9 cellular contexts compared by ENCODE assay signal in the genomic region with DNA sequence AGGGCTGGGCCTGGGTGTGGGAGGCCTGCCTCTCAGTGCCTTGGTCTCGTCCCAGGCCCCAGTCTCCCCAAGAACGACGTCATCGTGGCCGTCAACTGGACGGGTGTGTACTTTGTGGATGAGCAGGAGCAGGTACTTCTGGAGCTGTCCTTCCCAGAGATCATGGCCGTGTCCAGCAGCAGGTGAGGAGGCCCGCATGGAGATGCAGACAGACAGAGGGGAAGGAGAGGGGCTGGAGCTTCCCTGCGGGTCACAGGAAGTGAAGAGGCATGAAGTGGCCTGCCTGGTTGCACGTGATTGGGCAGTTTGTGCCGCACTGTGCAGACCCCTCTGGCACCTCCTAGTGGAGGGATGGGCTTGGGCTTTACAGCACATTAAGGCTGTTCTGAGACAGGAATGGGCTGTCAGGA.
DNase-seq lines count a peak whose midpoint lies in the region; ATAC-seq, FAIRE-seq and TF ChIP-seq lines count a peak whose summit lies in the region.
"Had no signal": no experiment of that assay in that cellular context is flagged by ENCODE, and none has a peak within 500 bp of the region (broad histone marks: within the 10 kb centered on the region; RNA-seq: fewer than 3 reads in every experiment).

No MANE protein-coding gene starts in this region.

- no peak overlapping the region for H3K9ac ChIP-seq in HepG2 (ENCODE audit: insufficient read depth, low read depth, low read length)

- no peaks in the 10 kb centered on the region for H4K20me1 ChIP-seq in HepG2 (ENCODE audit: insufficient read depth, low read length)

- H3K4me3 Mint-ChIP-seq in WTC11, result no peak overlapping the region
- H3K4me3 Mint-ChIP-seq: IgD-negative memory B cell had no signal

- FAIRE-seq in HepG2 (lab: Jason Lieb, UNC), result no peak

- 87% methylated on average over 11 of the region's 11 CpGs for WGBS in HepG2 (ENCODE audit: low lambda C conversion rate)

- no peaks in the 10 kb centered on the region for H3K9me3 Mint-ChIP-seq in WTC11
- H3K9me3 Mint-ChIP-seq: IgD-negative memory B cell had no signal

- ATAC-seq in WTC11 (peak; percentile 90), HepG2 (peak; percentile 81), HG03571 (IDR thresholded peaks at IDR 0.05; ENCODE audit: unreplicated experiment) (no peak), HG03135 (IDR thresholded peaks at IDR 0.05; ENCODE audit: unreplicated experiment) (no peak)

- in situ Hi-C loops in HepG2 (cut with HindIII; ENCODE audit: extremely low pct_ligation_motif_present, low pct_unique_long_range_greater_than_20kb), result loop anchor here (5.0 kb wide), 1 partner anchor 349 kb away; no protein-coding TSS in a partner anchor

- POLR2A ChIA-PET in WTC11 (lab: Charles Lee) (no interaction called here), HepG2 (lab: Yijun Ruan, JAX) (no interaction called here)

- peaks cover 5% of the 10 kb centered on the region for H3K4me1 Mint-ChIP-seq in WTC11

- TF ChIP-seq EP300 in HepG2 (IDR thresholded peaks at IDR 0.05; ENCODE audit: low read depth in 2 of 2, low read length in 2 of 2) (no peak), HepG2 (CRISPR knock-in tag; IDR thresholded peaks at IDR 0.05; ENCODE audit: borderline replicate concordance) (no peak)

- H3K4me3 ChIP-seq in HepG2 (replicated peaks in 1 of 3; ENCODE audit: insufficient read depth in 1 of 3, low read depth in 2 of 3, low read length in 3 of 3), result no peak overlapping the region

- H3K36me3 ChIP-seq in HepG2 (replicated peaks in 1 of 2; ENCODE audit: control insufficient read depth in 1 of 2, insufficient read depth in 2 of 2, low read length in 2 of 2), result no peaks in the 10 kb centered on the region

- H3K79me2 ChIP-seq in HepG2 (ENCODE audit: insufficient read depth, low read length), result no peaks in the 10 kb centered on the region

- no peaks in the 10 kb centered on the region for H3K9me3 ChIP-seq in HepG2 (ENCODE audit: low read length)

- H3K4me1 ChIP-seq in HepG2 (ENCODE audit: insufficient read depth, low read length), result no peaks in the 10 kb centered on the region

- TF ChIP-seq CTCF in WTC11 (IDR thresholded peaks at IDR 0.05), result peak; percentile 39
- peak; percentile 63 for TF ChIP-seq CTCF in HepG2 (CRISPR knock-in tag; IDR thresholded peaks at IDR 0.05)

- H2AFZ ChIP-seq in HepG2 (ENCODE audit: low read length), result no peak overlapping the region

- no peaks in the 10 kb centered on the region for H3K27me3 ChIP-seq in HepG2 (ENCODE audit: control insufficient read depth in 1 of 2, insufficient read depth in 2 of 2, low read length in 2 of 2)

- no peaks in the 10 kb centered on the region for H3K27me3 Mint-ChIP-seq in WTC11 (ENCODE audit: low read depth)
- H3K27me3 Mint-ChIP-seq: IgD-negative memory B cell had no signal

- H3K4me2 ChIP-seq in HepG2 (ENCODE audit: low read depth, low read length), result no peak overlapping the region

- DNase-seq in CMK (ENCODE audit: low read depth) (peak; percentile 78), H4 (ENCODE audit: low spot score) (peak; percentile 57), WTC11 (ENCODE audit: low spot score) (peak; percentile 82), HepG2 (ENCODE audit: low spot score) (peak; percentile 41), NCI-H128 (lab: John Stamatoyannopoulos, UW; ENCODE audit: unreplicated experiment) (no peak), NOMO-1 treated with DMSO at 0.1 percent for 48 hours (lab: John Stamatoyannopoulos, UW; ENCODE audit: unreplicated experiment) (no peak)

- H3K27ac Mint-ChIP-seq in WTC11, result 0 out of 2 replicates have a peak overlapping the region, but pooled peaks have one; percentile 47

- no TSS peak for BruUV-seq in HepG2 (replicated peaks; lab: Mats Ljungman, UMichigan)

- CTCF ChIA-PET in WTC11 (lab: Charles Lee), result interaction anchor here (0.5 to 2.4 kb wide), 34 partner anchors 10 to 636 kb away, joined by 3 to 14 read pairs (median 4); a partner anchor contains a TSS
- CTCF ChIA-PET in HepG2 (lab: Yijun Ruan, JAX; ENCODE audit: low intra/inter-chr PET ratio, low total read pairs), result interaction anchor here (1.2 to 1.3 kb wide), 2 partner anchors 71 to 349 kb away, joined by 3 to 7 read pairs; no protein-coding TSS in a partner anchor

- TF ChIP-seq RAD21 in HepG2 (CRISPR knock-in tag; IDR thresholded peaks at IDR 0.05), result no peak

- no peak for TF ChIP-seq POLR2A in HepG2 (IDR thresholded peaks at IDR 0.05; ENCODE audit: insufficient read depth in 1 of 2, low read depth in 2 of 2, low read length in 2 of 2)

- no peak overlapping the region for H3K27ac ChIP-seq in HepG2 (ENCODE audit: extremely low read length, insufficient read depth, low read length)

- intact Hi-C loops in HepG2 (cut with micrococcal nuclease; ENCODE audit: unreplicated experiment), result loop anchor here (5.0 to 10.0 kb wide), 2 partner anchors 176 to 419 kb away; no protein-coding TSS in a partner anchor

- no peaks in the 10 kb centered on the region for H3K36me3 Mint-ChIP-seq in WTC11
- H3K36me3 Mint-ChIP-seq: IgD-negative memory B cell had no signal

TF ChIP-seq in WTC11, 78 proteins besides CTCF, POLR2A, EP300 and RAD21 (continues in another document):
- TF ChIP-seq ATF1 (CRISPR knock-in tag; IDR thresholded peaks at IDR 0.05) (no peak), TP53 (CRISPR knock-in tag; IDR thresholded peaks at IDR 0.05) (no peak), RELA (CRISPR knock-in tag; IDR thresholded peaks at IDR 0.05; ENCODE audit: borderline replicate concordance) (no peak), ZNF423 (CRISPR knock-in tag; IDR thresholded peaks at IDR 0.05) (no peak), GABPB1 (CRISPR knock-in tag; IDR thresholded peaks at IDR 0.05) (no peak), NR2C2 (CRISPR knock-in tag; IDR thresholded peaks at IDR 0.05) (no peak), NFYB (CRISPR knock-in tag; conservative IDR thresholded peaks at IDR 0.05; ENCODE audit: low read depth) (peak; percentile 35; the same call in 1 of the 2 replicates), FOXP1 (CRISPR knock-in tag; IDR thresholded peaks at IDR 0.05; ENCODE audit: borderline replicate concordance) (no peak), GTF2I (CRISPR knock-in tag; conservative IDR thresholded peaks at IDR 0.05) (no peak)

TF ChIP-seq in HepG2, 621 proteins besides CTCF, POLR2A, EP300 and RAD21:
- TF ChIP-seq, protein P1, sequence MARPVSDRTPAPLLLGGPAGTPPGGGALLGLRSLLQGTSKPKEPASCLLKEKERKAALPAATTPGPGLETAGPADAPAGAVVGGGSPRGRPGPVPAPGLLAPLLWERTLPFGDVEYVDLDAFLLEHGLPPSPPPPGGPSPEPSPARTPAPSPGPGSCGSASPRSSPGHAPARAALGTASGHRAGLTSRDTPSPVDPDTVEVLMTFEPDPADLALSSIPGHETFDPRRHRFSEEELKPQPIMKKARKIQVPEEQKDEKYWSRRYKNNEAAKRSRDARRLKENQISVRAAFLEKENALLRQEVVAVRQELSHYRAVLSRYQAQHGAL (CRISPR knock-in tag; IDR thresholded peaks at IDR 0.05; ENCODE audit: not compliant biosample characterization), result no peak
- 0 out of 2 replicates have a peak, but pooled peaks have one; percentile 29 for TF ChIP-seq ZMYM4 (CRISPR knock-in tag; IDR thresholded peaks at IDR 0.05)
- no peak for TF ChIP-seq ISL2 (CRISPR knock-in tag; IDR thresholded peaks at IDR 0.05)
- peak; percentile 72; the same call in 1 of the 2 replicates for TF ChIP-seq ZBTB38 (CRISPR knock-in tag; IDR thresholded peaks at IDR 0.05)
- peak; percentile 24; the same call in 1 of the 2 replicates for TF ChIP-seq GABPA (IDR thresholded peaks at IDR 0.05; ENCODE audit: low read depth, low read length)
- TF ChIP-seq GABPA (CRISPR knock-in tag; IDR thresholded peaks at IDR 0.05; ENCODE audit: low read depth), result peak; percentile 28; the same call in 1 of the 2 replicates
- no peak for TF ChIP-seq NONO (IDR thresholded peaks at IDR 0.05)
- TF ChIP-seq NONO (CRISPR knock-in tag; conservative IDR thresholded peaks at IDR 0.05), result no peak
- TF ChIP-seq STAG1 (CRISPR knock-in tag; IDR thresholded peaks at IDR 0.05), result peak; percentile 52
- peak; percentile 37; the same call in 1 of the 2 replicates for TF ChIP-seq NFYC (CRISPR knock-in tag; IDR thresholded peaks at IDR 0.05)
- peak; percentile 21; the same call in 1 of the 2 replicates for TF ChIP-seq SMC3 (IDR thresholded peaks at IDR 0.05; ENCODE audit: low read length)

Comparison
In these comparisons a context has a peak if more than half of its experiments do, and no peak if none do; other contexts are left out.
1. DNase-seq: peak in CMK (single experiment), H4 (single experiment), WTC11 (single experiment) and HepG2 (single experiment); none in NCI-H128 (single experiment) and NOMO-1 treated with DMSO at 0.1 percent for 48 hours (single experiment).
2. ATAC-seq: peak in WTC11 (single experiment) and HepG2 (single experiment); none in HG03571 (single experiment) and HG03135 (single experiment).